1 cellular context compared by ENCODE assay signal in the genomic region with DNA sequence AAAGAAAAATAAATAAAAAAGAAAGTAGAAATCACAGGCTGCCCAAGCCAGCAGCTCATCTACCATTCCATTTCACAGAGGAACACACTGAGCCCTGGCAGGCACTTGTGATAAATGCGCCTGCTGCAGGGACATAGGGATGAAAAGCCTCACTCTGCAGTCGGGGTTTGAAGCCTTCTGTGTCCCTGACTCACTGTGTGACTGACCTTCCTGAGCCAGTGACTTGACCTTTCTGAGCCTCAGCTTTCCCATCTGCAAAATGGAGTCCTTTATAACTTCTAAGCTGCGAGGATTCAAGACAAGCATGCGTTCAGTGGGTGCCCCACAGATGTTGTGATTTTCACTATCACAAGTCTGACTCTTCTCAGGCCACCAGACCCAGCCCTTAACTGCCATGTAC.
TF ChIP-seq lines count a peak whose summit lies in the region.

No MANE protein-coding gene starts in this region.

TF ChIP-seq in endothelial cell of umbilical vein, 7 proteins besides CTCF, POLR2A, EP300 and RAD21:
- TF ChIP-seq MYC (IDR thresholded peaks at IDR 0.05; ENCODE audit: low read depth, low read length) = no peak
- TF ChIP-seq, protein P1, sequence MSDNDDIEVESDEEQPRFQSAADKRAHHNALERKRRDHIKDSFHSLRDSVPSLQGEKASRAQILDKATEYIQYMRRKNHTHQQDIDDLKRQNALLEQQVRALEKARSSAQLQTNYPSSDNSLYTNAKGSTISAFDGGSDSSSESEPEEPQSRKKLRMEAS (IDR thresholded peaks at IDR 0.05; ENCODE audit: insufficient read depth, insufficient read length) = no peak
- no peak for TF ChIP-seq POLR2AphosphoS5 (IDR thresholded peaks at IDR 0.05; ENCODE audit: insufficient read depth, low read depth, low read length)
- no peak for TF ChIP-seq FOS (IDR thresholded peaks at IDR 0.05; ENCODE audit: borderline replicate concordance, insufficient read depth, low read length)
- TF ChIP-seq JUN (IDR thresholded peaks at IDR 0.05; ENCODE audit: borderline replicate concordance, insufficient read depth, insufficient read length, low read depth) = no peak
- no peak for TF ChIP-seq EZH2 (IDR thresholded peaks at IDR 0.05; ENCODE audit: borderline replicate concordance, low read depth, low read length, severe bottlenecking)
- no peak for TF ChIP-seq GATA2 (IDR thresholded peaks at IDR 0.05; ENCODE audit: insufficient read depth, insufficient read length, low read depth, low read length)
TF ChIP-seq in endothelial cell of umbilical vein: peak in this region for 0.
